Comparison of ENCODE assay signal across 9 cellular contexts in genomic region chrX:106952988-106953387, GRCh38. TPM values are rescaled to one million over a fixed set of nuclear protein-coding genes. Genes with fewer than 3 reads are reported as not detected.
DNase-seq lines count a peak whose midpoint lies in the region; ATAC-seq and TF ChIP-seq lines count a peak whose summit lies in the region.
"Had no signal": no experiment of that assay in that cellular context is flagged by ENCODE, and none has a peak within 500 bp of the region (broad histone marks: within the 10 kb centered on the region; RNA-seq: fewer than 3 reads in every experiment).

No MANE protein-coding gene starts in this region.

- no peak for ATAC-seq in sciatic nerve

- no peak for TF ChIP-seq POLR2A in NB4 (IDR thresholded peaks at IDR 0.05; ENCODE audit: extremely low read depth, insufficient read length)

- no peak overlapping the region for H3K27ac Mint-ChIP-seq in nephron progenitor cell
- H3K27ac Mint-ChIP-seq: activated naive CD4-positive, alpha-beta T cell treated with anti-CD3 and anti-CD28 coated beads, Interleukin-2, amount 10 ng/mL, durations not matched to agents 7 days and 5 days had no signal

- DNase-seq in ELR (ENCODE audit: low read depth) (peak; percentile 45), NB4 (ENCODE audit: low read depth) (peak; percentile 3), dermis microvascular lymphatic vessel endothelial cell (ENCODE audit: low read depth in 2 of 2) (peak; percentile 10 to 17), nephron progenitor cell (no peak), sciatic nerve (ENCODE audit: low spot score) (no peak), NCI-H2029 treated with DMSO at 0.1 percent for 48 hours (lab: John Stamatoyannopoulos, UW) (no peak), 8988T (no peak)
- no peak for DNase-seq in NK-92 treated with Interleukin-12 subunit alpha and Interleukin-12 subunit beta, amount 100 ng/mL, for 24 hours (lab: John Stamatoyannopoulos, UW)
- DNase-seq: activated naive CD4-positive, alpha-beta T cell treated with anti-CD3 and anti-CD28 coated beads, Interleukin-2, amount 10 ng/mL, durations not matched to agents 7 days and 5 days had no signal

- H3K36me3 Mint-ChIP-seq in nephron progenitor cell (ENCODE audit: low read depth): peaks cover 9% of the 10 kb centered on the region
- H3K36me3 Mint-ChIP-seq: activated naive CD4-positive, alpha-beta T cell treated with anti-CD3 and anti-CD28 coated beads, Interleukin-2, amount 10 ng/mL, durations not matched to agents 7 days and 5 days had no signal

- H3K4me1 Mint-ChIP-seq in nephron progenitor cell: no peaks in the 10 kb centered on the region
- H3K4me1 Mint-ChIP-seq: activated naive CD4-positive, alpha-beta T cell treated with anti-CD3 and anti-CD28 coated beads, Interleukin-2, amount 10 ng/mL, durations not matched to agents 7 days and 5 days had no signal

- H3K27me3 Mint-ChIP-seq in nephron progenitor cell (ENCODE audit: low read depth, poor library complexity): peaks cover 9% of the 10 kb centered on the region
- H3K27me3 Mint-ChIP-seq: activated naive CD4-positive, alpha-beta T cell treated with anti-CD3 and anti-CD28 coated beads, Interleukin-2, amount 10 ng/mL, durations not matched to agents 7 days and 5 days had no signal

- no peak overlapping the region for H3K4me3 Mint-ChIP-seq in nephron progenitor cell
- H3K4me3 Mint-ChIP-seq: activated naive CD4-positive, alpha-beta T cell treated with anti-CD3 and anti-CD28 coated beads, Interleukin-2, amount 10 ng/mL, durations not matched to agents 7 days and 5 days had no signal

- no peak overlapping the region for H3K4me3 ChIP-seq in NB4 (ENCODE audit: low read depth, low read length)

- intact Hi-C loops in sciatic nerve (cut with DNase I): no loop called here

- peaks cover 11% of the 10 kb centered on the region for H3K9me3 Mint-ChIP-seq in nephron progenitor cell
- H3K9me3 Mint-ChIP-seq: activated naive CD4-positive, alpha-beta T cell treated with anti-CD3 and anti-CD28 coated beads, Interleukin-2, amount 10 ng/mL, durations not matched to agents 7 days and 5 days had no signal

- TF ChIP-seq CTCF in NB4 (IDR thresholded peaks at IDR 0.05; ENCODE audit: low read depth, low read length): peak; percentile 16
- peak; percentile 19 for TF ChIP-seq CTCF in nephron progenitor cell (IDR thresholded peaks at IDR 0.05)

RNA-seq across cellular contexts. Expression of gene CLDN2, which starts 32.8 kb away (rescaled TPM):
- total RNA-seq in dermis microvascular lymphatic vessel endothelial cell (not detected in 2 replicates), sciatic nerve (not detected)

RNA-seq across cellular contexts. Expression of gene MORC4, which starts 47.0 kb away (rescaled TPM):
- 6.6 and 6.8 TPM in 2 replicates for total RNA-seq in dermis microvascular lymphatic vessel endothelial cell
- 17.1 TPM for total RNA-seq in sciatic nerve

RNA-seq across cellular contexts. Expression of gene RIPPLY1, which starts 49.8 kb away (rescaled TPM):
- total RNA-seq in dermis microvascular lymphatic vessel endothelial cell (not detected in 2 replicates), sciatic nerve (0.40 TPM)

Comparison
In these comparisons a context has a peak if more than half of its experiments do, and no peak if none do; other contexts are left out.
1. DNase-seq: peak in ELR (single experiment), NB4 (single experiment) and dermis microvascular lymphatic vessel endothelial cell (2 of 2); none in nephron progenitor cell (single experiment), NK-92 treated with Interleukin-12 subunit alpha and Interleukin-12 subunit beta, amount 100 ng/mL, for 24 hours (single experiment), sciatic nerve (single experiment), NCI-H2029 treated with DMSO at 0.1 percent for 48 hours (single experiment) and 8988T (single experiment).